In the genomic region with DNA sequence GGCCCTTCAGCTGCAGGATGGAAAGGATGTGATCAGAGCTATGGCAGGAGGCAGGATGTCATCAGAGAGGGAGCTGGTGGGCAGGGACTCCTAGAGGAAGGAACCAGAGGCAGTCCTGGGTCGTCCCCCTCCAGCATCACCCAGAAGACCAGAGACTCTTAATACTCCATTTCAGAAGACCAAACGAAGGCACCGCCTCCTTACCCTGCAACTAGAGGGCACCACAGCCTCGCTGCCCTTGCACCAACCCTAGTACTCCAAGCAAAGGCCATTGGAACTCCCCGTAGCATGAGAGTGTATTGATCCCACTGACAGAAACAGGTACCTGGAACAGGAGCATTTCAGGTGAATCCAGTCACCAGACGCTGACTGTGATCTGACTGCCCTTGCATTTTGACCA, we compare ENCODE assay signal across 22 cellular contexts.
DNase-seq lines count a peak whose midpoint lies in the region; ATAC-seq, FAIRE-seq and TF ChIP-seq lines count a peak whose summit lies in the region.
"Had no signal": no experiment of that assay in that cellular context is flagged by ENCODE, and none has a peak within 500 bp of the region (broad histone marks: within the 10 kb centered on the region; RNA-seq: fewer than 3 reads in every experiment).

No MANE protein-coding gene starts in this region.

- no peak overlapping the region for H4K5ac ChIP-seq in H1 (ENCODE audit: insufficient read length, low read depth, low read length)

- TF ChIP-seq POLR2A in H1 (IDR thresholded peaks at IDR 0.05; ENCODE audit: control extremely low read depth in 1 of 2, low read depth in 2 of 2, low read length in 2 of 2): no peak

- peaks cover 16% of the 10 kb centered on the region for H3K4me1 Mint-ChIP-seq in activated naive CD8-positive, alpha-beta T cell treated with anti-CD3 and anti-CD28 coated beads, Interleukin-2, amount 10 ng/mL, durations not matched to agents 7 days and 5 days
- H3K4me1 Mint-ChIP-seq in activated naive CD8-positive, alpha-beta T cell treated with anti-CD3 and anti-CD28 coated beads, Interleukin-2, amount 50 U/mL, for 24 hours: peaks cover 20% of the 10 kb centered on the region

- H3K4me1 ChIP-seq in H1 (replicated peaks in 1 of 4; ENCODE audit: control insufficient read depth in 3 of 4, insufficient read depth in 4 of 4, low read length in 3 of 4): no peaks in the 10 kb centered on the region

- H3K79me2 ChIP-seq in H1 (ENCODE audit: control insufficient read depth in 1 of 2, insufficient read depth in 2 of 2, low read length in 2 of 2): no peaks in the 10 kb centered on the region

- TF ChIP-seq CTCF in H1 (IDR thresholded peaks at IDR 0.05; ENCODE audit: control extremely low read depth in 1 of 3, insufficient read depth in 1 of 3, low read depth in 1 of 3, low read length in 3 of 3) (peak; percentile 6 to 31 (median 15); a peak in 3 of 4 replicates), omental fat pad (IDR thresholded peaks at IDR 0.05) (no peak)

- H3K4me3 ChIP-seq in H1 (ENCODE audit: extremely low read depth in 1 of 4, insufficient read depth in 2 of 4, low read depth in 3 of 4, low read length in 4 of 4): no peak overlapping the region
- H3K4me3 ChIP-seq: GM23248 had no signal

- H3K23ac ChIP-seq in H1 (ENCODE audit: insufficient read length): no peak overlapping the region

- H3K79me1 ChIP-seq in H1 (ENCODE audit: low read depth, low read length): no peaks in the 10 kb centered on the region

- H2BK12ac ChIP-seq in H1 (ENCODE audit: low read depth, low read length): no peak overlapping the region

- peak overlapping the region; percentile 49 for H3K27ac Mint-ChIP-seq in activated naive CD8-positive, alpha-beta T cell treated with anti-CD3 and anti-CD28 coated beads, Interleukin-2, amount 10 ng/mL, durations not matched to agents 7 days and 5 days
- H3K27ac Mint-ChIP-seq in activated naive CD8-positive, alpha-beta T cell treated with anti-CD3 and anti-CD28 coated beads, Interleukin-2, amount 50 U/mL, for 24 hours: no peak overlapping the region

- H3K56ac ChIP-seq in H1 (replicated peaks; ENCODE audit: insufficient read length, low read depth, low read length): no peak overlapping the region

- peak; percentile 26 to 55 for TF ChIP-seq RAD21 in H1 (IDR thresholded peaks at IDR 0.05 in 1 of 2, conservative IDR thresholded peaks at IDR 0.05 in 1 of 2; ENCODE audit: low read depth in 2 of 2, low read length in 2 of 2)

- no peak overlapping the region for H3K27ac ChIP-seq in H1 (ENCODE audit: low read depth, low read length)
- H3K27ac ChIP-seq: GM23248, HL-60 had no signal

- FAIRE-seq in H1 (lab: Jason Lieb, UNC): no peak
- FAIRE-seq: G401.6, GM12892 had no signal

- H4K8ac ChIP-seq in H1 (ENCODE audit: extremely low read depth, insufficient read depth, low read length): no peak overlapping the region

- H3K27me3 Mint-ChIP-seq in activated naive CD8-positive, alpha-beta T cell treated with anti-CD3 and anti-CD28 coated beads, Interleukin-2, amount 10 ng/mL, durations not matched to agents 7 days and 5 days: peaks cover 29% of the 10 kb centered on the region
- no peaks in the 10 kb centered on the region for H3K27me3 Mint-ChIP-seq in activated naive CD8-positive, alpha-beta T cell treated with anti-CD3 and anti-CD28 coated beads, Interleukin-2, amount 50 U/mL, for 24 hours

- no peak overlapping the region for H3K4me2 ChIP-seq in H1 (ENCODE audit: insufficient read depth in 1 of 2, low read depth in 2 of 2, low read length in 2 of 2)

- H2AFZ ChIP-seq in H1 (ENCODE audit: low read length): no peak overlapping the region
- H2AFZ ChIP-seq: GM23248 had no signal

- H3K9me3 Mint-ChIP-seq in activated naive CD8-positive, alpha-beta T cell treated with anti-CD3 and anti-CD28 coated beads, Interleukin-2, amount 10 ng/mL, durations not matched to agents 7 days and 5 days: peaks cover 4% of the 10 kb centered on the region
- no peaks in the 10 kb centered on the region for H3K9me3 Mint-ChIP-seq in activated naive CD8-positive, alpha-beta T cell treated with anti-CD3 and anti-CD28 coated beads, Interleukin-2, amount 50 U/mL, for 24 hours

- H3K9me3 ChIP-seq in H1 (ENCODE audit: insufficient read depth in 2 of 2, low read depth in 1 of 2, low read length in 1 of 2): peaks cover 0 to 3% of the 10 kb centered on the region in 2 experiments; a peak in 1 of 4 replicates

- no peak overlapping the region for H2AK5ac ChIP-seq in H1 (ENCODE audit: low read depth, low read length)

- intact Hi-C loops in posterior vena cava (cut with DNase I): no loop called here

- 92% methylated on average over 6 of the region's 6 CpGs; no CpG with 5 or more reads in 1 of the 2 experiments for WGBS in H1 (ENCODE audit: extremely low coverage in 1 of 2, insufficient coverage in 1 of 2, insufficient read length in 1 of 2, insufficient replicate concordance in 2 of 2, low coverage in 1 of 2, low lambda C conversion rate in 2 of 2, missing lambda C conversion rate in 1 of 2), 2 experiments

- H3K36me3 Mint-ChIP-seq in activated naive CD8-positive, alpha-beta T cell treated with anti-CD3 and anti-CD28 coated beads, Interleukin-2, amount 10 ng/mL, durations not matched to agents 7 days and 5 days: peaks cover 2% of the 10 kb centered on the region
- H3K36me3 Mint-ChIP-seq in activated naive CD8-positive, alpha-beta T cell treated with anti-CD3 and anti-CD28 coated beads, Interleukin-2, amount 50 U/mL, for 24 hours (ENCODE audit: low read depth): no peaks in the 10 kb centered on the region

- no peaks in the 10 kb centered on the region for H3K36me3 ChIP-seq in H1 (ENCODE audit: control insufficient read depth in 2 of 4, insufficient read depth in 4 of 4, low read length in 3 of 4)

- H3K4ac ChIP-seq in H1 (replicated peaks; ENCODE audit: insufficient read length, low read depth, low read length): no peak overlapping the region

- no peak overlapping the region for H3K9ac ChIP-seq in H1 (replicated peaks in 1 of 4; ENCODE audit: extremely low read depth in 1 of 4, low read depth in 3 of 4, low read length in 3 of 4)
- H3K9ac ChIP-seq: GM23248 had no signal

- CTCF ChIA-PET in H1 (lab: Charles Lee; ENCODE audit: partially characterized antibody): interaction anchor here (0.6 to 1.3 kb wide), 3 partner anchors 32 to 154 kb away, joined by 3 to 4 read pairs (median 4); no protein-coding TSS in a partner anchor

- no peak for TF ChIP-seq EP300 in H1 (IDR thresholded peaks at IDR 0.05; ENCODE audit: borderline replicate concordance in 1 of 2, low read depth in 2 of 2, low read length in 2 of 2)

- H3K14ac ChIP-seq in H1 (ENCODE audit: insufficient read length): no peak overlapping the region

- POLR2A ChIA-PET in activated naive CD8-positive, alpha-beta T cell treated with anti-CD3 and anti-CD28 coated beads, Interleukin-2, amount 10 ng/mL, durations not matched to agents 7 days and 5 days (lab: Charles Lee): no interaction called here
- POLR2A ChIA-PET in H1 (lab: Charles Lee; ENCODE audit: partially characterized antibody): no interaction called here

- no peak for ATAC-seq in activated naive CD8-positive, alpha-beta T cell treated with anti-CD3 and anti-CD28 coated beads, Interleukin-2, amount 10 ng/mL, durations not matched to agents 7 days and 5 days (ENCODE audit: low read depth)
- ATAC-seq in activated naive CD8-positive, alpha-beta T cell treated with anti-CD3 and anti-CD28 coated beads, Interleukin-2, amount 50 U/mL, for 24 hours: no peak
- ATAC-seq in omental fat pad (ENCODE audit: low FRiP score) (no peak), GM18519 (IDR thresholded peaks at IDR 0.05; ENCODE audit: low FRiP score, unreplicated experiment) (no peak)
- ATAC-seq: PC-3, Right ventricle myocardium inferior had no signal

- no peaks in the 10 kb centered on the region for H3K27me3 ChIP-seq in H1 (replicated peaks in 1 of 4; ENCODE audit: control insufficient read depth in 3 of 4, extremely low read depth in 1 of 4, insufficient read depth in 3 of 4, low read length in 3 of 4)

- H2BK5ac ChIP-seq in H1 (ENCODE audit: low read depth, low read length): no peak overlapping the region

- no peak overlapping the region for H3K18ac ChIP-seq in H1 (ENCODE audit: extremely low read depth, low read length)

- H4K91ac ChIP-seq in H1 (replicated peaks; ENCODE audit: insufficient read length, low read length): no peak overlapping the region

- H4K20me1 ChIP-seq in H1 (replicated peaks in 1 of 2; ENCODE audit: control insufficient read depth in 1 of 2, insufficient read depth in 2 of 2, low read length in 2 of 2): peaks cover 0 to under 1% of the 10 kb centered on the region in 2 experiments

- H3K4me3 Mint-ChIP-seq in activated naive CD8-positive, alpha-beta T cell treated with anti-CD3 and anti-CD28 coated beads, Interleukin-2, amount 10 ng/mL, durations not matched to agents 7 days and 5 days: no peak overlapping the region
- no peak overlapping the region for H3K4me3 Mint-ChIP-seq in activated naive CD8-positive, alpha-beta T cell treated with anti-CD3 and anti-CD28 coated beads, Interleukin-2, amount 50 U/mL, for 24 hours

- H3K23me2 ChIP-seq in H1 (ENCODE audit: low read depth, low read length): peaks cover 3% of the 10 kb centered on the region; the same call in 1 of the 2 replicates

- H2BK15ac ChIP-seq in H1 (ENCODE audit: low read length): no peak overlapping the region

- no peak for DNase-seq in activated naive CD8-positive, alpha-beta T cell treated with anti-CD3 and anti-CD28 coated beads, Interleukin-2, amount 10 ng/mL, durations not matched to agents 7 days and 5 days
- DNase-seq in activated naive CD8-positive, alpha-beta T cell treated with anti-CD3 and anti-CD28 coated beads, Interleukin-2, amount 50 U/mL, for 24 hours: no peak
- peak; percentile 40 for DNase-seq in NCI-H2029 treated with DMSO at 0.1 percent for 48 hours (lab: John Stamatoyannopoulos, UW)
- DNase-seq in H1 (ENCODE audit: low read depth in 1 of 2, low spot score in 2 of 2): no peak
- peak; percentile 43 for DNase-seq in posterior vena cava (ENCODE audit: low spot score)
- DNase-seq in cerebellum (ENCODE audit: low spot score): no peak
- DNase-seq in omental fat pad (ENCODE audit: low spot score): no peak
- DNase-seq: AML-193; GM23248; KBM-7; MM.1S; NCI-H1105 treated with DMSO at 0.1 percent for 48 hours; NCI-H187; NCI-H2227 treated with DMSO at 0.1 percent for 48 hours; NCI-H524 treated with DMSO at 0.1 percent for 48 hours; NK-92 treated with Interleukin-12 subunit alpha and Interleukin-12 subunit beta, amount 100 ng/mL, for 24 hours; PC-3 had no signal

- no peak overlapping the region for H2BK120ac ChIP-seq in H1 (replicated peaks; ENCODE audit: low read depth, low read length)

- no peak overlapping the region for H2BK20ac ChIP-seq in H1 (ENCODE audit: low read length)

TF ChIP-seq in H1, 55 proteins besides CTCF, POLR2A, EP300 and RAD21 (continues in another document):
- TF ChIP-seq CBX5 (IDR thresholded peaks at IDR 0.05; ENCODE audit: low read depth, low read length) (no peak), TBP (IDR thresholded peaks at IDR 0.05; ENCODE audit: low read depth, low read length) (no peak)

Comparison
In these comparisons a context has a peak if more than half of its experiments do, and no peak if none do; other contexts are left out.
1. DNase-seq: peak in NCI-H2029 treated with DMSO at 0.1 percent for 48 hours (single experiment) and posterior vena cava (single experiment); none in activated naive CD8-positive, alpha-beta T cell treated with anti-CD3 and anti-CD28 coated beads, Interleukin-2, amount 10 ng/mL, durations not matched to agents 7 days and 5 days (single experiment), activated naive CD8-positive, alpha-beta T cell treated with anti-CD3 and anti-CD28 coated beads, Interleukin-2, amount 50 U/mL, for 24 hours (single experiment), H1 (0 of 2), cerebellum (single experiment) and omental fat pad (single experiment).
2. CTCF ChIP-seq: peak in H1 (3 of 3); none in omental fat pad (0 of 3).